ENCODE assay signal across 1 cellular context in the genomic region with DNA sequence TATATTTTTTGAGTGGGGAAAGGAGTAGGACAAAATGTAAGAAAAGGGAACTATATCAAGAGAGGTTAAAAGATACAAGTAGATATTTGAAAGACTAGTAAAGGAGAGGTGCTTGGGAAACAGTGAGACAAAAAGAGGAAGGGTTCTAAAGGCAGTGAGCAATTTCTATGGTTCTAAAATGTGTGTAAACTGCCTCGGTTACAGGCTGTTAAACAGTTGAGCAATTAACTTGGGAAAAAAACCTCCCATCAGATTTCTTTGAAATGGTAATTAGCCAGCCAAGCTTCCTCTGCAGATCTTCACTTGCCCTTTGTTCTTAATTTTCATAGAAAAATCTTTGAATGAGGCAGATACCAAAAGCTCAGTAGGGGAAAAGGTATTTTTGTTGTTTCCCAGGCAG.
TF ChIP-seq lines count a peak whose summit lies in the region.

No MANE protein-coding gene starts in this region.

TF ChIP-seq in WTC11, 78 proteins besides CTCF, POLR2A, EP300 and RAD21 (continued from another document):
- TF ChIP-seq, protein P1, sequence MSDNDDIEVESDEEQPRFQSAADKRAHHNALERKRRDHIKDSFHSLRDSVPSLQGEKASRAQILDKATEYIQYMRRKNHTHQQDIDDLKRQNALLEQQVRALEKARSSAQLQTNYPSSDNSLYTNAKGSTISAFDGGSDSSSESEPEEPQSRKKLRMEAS (CRISPR knock-in tag; IDR thresholded peaks at IDR 0.05), result no peak
- TF ChIP-seq JUN (CRISPR knock-in tag; IDR thresholded peaks at IDR 0.05), result no peak
